In the genomic region with DNA sequence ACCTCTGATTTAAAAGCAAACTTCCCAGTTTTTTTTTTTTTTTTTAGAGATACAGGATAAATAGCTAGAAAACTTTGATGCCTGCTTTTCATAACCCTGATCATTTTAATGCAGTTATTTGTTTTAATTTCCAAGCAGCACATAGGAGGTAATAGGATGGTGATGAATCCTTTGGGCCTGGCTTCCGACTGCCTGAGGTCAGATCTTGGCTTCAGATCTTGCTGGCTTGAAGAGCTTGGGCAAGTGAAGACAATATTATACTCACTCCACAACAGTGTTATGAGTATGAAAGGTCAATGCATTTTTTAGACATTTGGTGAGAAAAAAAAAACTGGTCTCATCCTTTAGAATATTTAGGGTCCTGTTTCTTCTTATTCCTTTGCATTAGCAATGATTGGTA, we compare ENCODE assay signal across 25 cellular contexts.
DNase-seq lines count a peak whose midpoint lies in the region; ATAC-seq, FAIRE-seq and TF ChIP-seq lines count a peak whose summit lies in the region.
"Had no signal": no experiment of that assay in that cellular context is flagged by ENCODE, and none has a peak within 500 bp of the region (broad histone marks: within the 10 kb centered on the region; RNA-seq: fewer than 3 reads in every experiment).

No MANE protein-coding gene starts in this region.

- no peak overlapping the region for H4K8ac ChIP-seq in H1 (ENCODE audit: extremely low read depth, insufficient read depth, low read length)

- H3K9me2 ChIP-seq in GM23248 (ENCODE audit: insufficient read depth) = no peaks in the 10 kb centered on the region

- H3K9ac ChIP-seq in GM23248 (no peak overlapping the region), H1 (replicated peaks in 1 of 4; ENCODE audit: extremely low read depth in 1 of 4, low read depth in 3 of 4, low read length in 3 of 4) (no peak overlapping the region)
- H3K9ac ChIP-seq: BLaER1 treated with 17β-estradiol and CSF1 and Interleukin-3, amounts not matched to agents 10 nM and 100 nM had no signal

- no peaks in the 10 kb centered on the region for H3K9me3 Mint-ChIP-seq in activated T-helper 1 cell treated with anti-CD3 and anti-CD28 coated beads, Interleukin-12 subunit alpha, Interleukin-12 subunit beta, Interleukin-2, Interleukin-4 antibody, amounts not matched to agents 30 ng/mL and 10 ng/mL and 1 ng/mL, durations not matched to agents 14 hours and 24 hours and 36 hours
- H3K9me3 Mint-ChIP-seq: CD4-positive, CD25-positive, alpha-beta regulatory T cell; CD8-positive, alpha-beta memory T cell had no signal

- no peak overlapping the region for H3K4ac ChIP-seq in H1 (replicated peaks; ENCODE audit: insufficient read length, low read depth, low read length)

- H2BK12ac ChIP-seq in H1 (ENCODE audit: low read depth, low read length) = no peak overlapping the region

- H3K27me3 ChIP-seq in GM23248 (replicated peaks; ENCODE audit: insufficient read depth) = 0 out of 2 replicates have a peak, but pooled peaks cover 7% of the 10 kb centered on the region
- no peaks in the 10 kb centered on the region for H3K27me3 ChIP-seq in H1 (replicated peaks in 1 of 4; ENCODE audit: control insufficient read depth in 3 of 4, extremely low read depth in 1 of 4, insufficient read depth in 3 of 4, low read length in 3 of 4)
- H3K27me3 ChIP-seq: BLaER1 treated with 17β-estradiol and CSF1 and Interleukin-3, amounts not matched to agents 10 nM and 100 nM had no signal

- no peak overlapping the region for H3K4me3 ChIP-seq in GM23248
- H3K4me3 ChIP-seq in H1 (ENCODE audit: extremely low read depth in 1 of 4, insufficient read depth in 2 of 4, low read depth in 3 of 4, low read length in 4 of 4) = no peak overlapping the region
- H3K4me3 ChIP-seq: A549; BLaER1 treated with 17β-estradiol and CSF1 and Interleukin-3, amounts not matched to agents 10 nM and 100 nM had no signal

- H4K20me1 ChIP-seq in GM23248 (ENCODE audit: insufficient read depth) (no peaks in the 10 kb centered on the region), H1 (replicated peaks in 1 of 2; ENCODE audit: control insufficient read depth in 1 of 2, insufficient read depth in 2 of 2, low read length in 2 of 2) (no peaks in the 10 kb centered on the region)
- H4K20me1 ChIP-seq: BLaER1 treated with 17β-estradiol and CSF1 and Interleukin-3, amounts not matched to agents 10 nM and 100 nM had no signal

- H3K27ac Mint-ChIP-seq in activated T-helper 1 cell treated with anti-CD3 and anti-CD28 coated beads, Interleukin-12 subunit alpha, Interleukin-12 subunit beta, Interleukin-2, Interleukin-4 antibody, amounts not matched to agents 30 ng/mL and 10 ng/mL and 1 ng/mL, durations not matched to agents 14 hours and 24 hours and 36 hours = no peak overlapping the region
- H3K27ac Mint-ChIP-seq: B cell; CD14-positive monocyte; CD4-positive, CD25-positive, alpha-beta regulatory T cell had no signal

- DNase-seq in GM23248 = peak; percentile 25
- no peak for DNase-seq in H1 (ENCODE audit: low read depth in 1 of 2, low spot score in 2 of 2)
- peak; percentile 17 for DNase-seq in fibroblast of gingiva (ENCODE audit: low read depth)
- DNase-seq in GM10266 (ENCODE audit: extremely low spot score) = no peak
- DNase-seq in activated T-helper 1 cell treated with anti-CD3 and anti-CD28 coated beads, Interleukin-12 subunit alpha, Interleukin-12 subunit beta, Interleukin-2, Interleukin-4 antibody, amounts not matched to agents 30 ng/mL and 10 ng/mL and 1 ng/mL, durations not matched to agents 14 hours and 24 hours and 36 hours (ENCODE audit: low spot score) = no peak
- DNase-seq: AML-193; CD4-positive, alpha-beta memory T cell; CD4-positive, CD25-positive, alpha-beta regulatory T cell; CD8-positive, alpha-beta memory T cell; COR-L47; DMS 273 treated with DMSO at 0.1 percent for 48 hours; DMS153; DMS53; DMS79; DND-41; EL; GDM1 had no signal

- no peak overlapping the region for H3K23ac ChIP-seq in H1 (ENCODE audit: insufficient read length)

- peaks cover 22% of the 10 kb centered on the region for H3K27me3 Mint-ChIP-seq in activated T-helper 1 cell treated with anti-CD3 and anti-CD28 coated beads, Interleukin-12 subunit alpha, Interleukin-12 subunit beta, Interleukin-2, Interleukin-4 antibody, amounts not matched to agents 30 ng/mL and 10 ng/mL and 1 ng/mL, durations not matched to agents 14 hours and 24 hours and 36 hours (ENCODE audit: insufficient read depth)

- 17 to 41% methylated on average over 1 of the region's 1 CpG for WGBS in GM23248 (ENCODE audit: low coverage in 1 of 2, low lambda C conversion rate in 2 of 2, missing lambda C conversion rate in 2 of 2), 2 experiments
- 100% methylated on average over 1 of the region's 1 CpG; no CpG with 5 or more reads in 1 of the 2 experiments for WGBS in H1 (ENCODE audit: extremely low coverage in 1 of 2, insufficient coverage in 1 of 2, insufficient read length in 1 of 2, insufficient replicate concordance in 2 of 2, low coverage in 1 of 2, low lambda C conversion rate in 2 of 2, missing lambda C conversion rate in 1 of 2), 2 experiments

- no peak overlapping the region for H3K18ac ChIP-seq in H1 (ENCODE audit: extremely low read depth, low read length)

- H3K14ac ChIP-seq in H1 (ENCODE audit: insufficient read length) = no peak overlapping the region

- TF ChIP-seq CTCF in H1 (IDR thresholded peaks at IDR 0.05; ENCODE audit: control extremely low read depth in 1 of 3, insufficient read depth in 1 of 3, low read depth in 1 of 3, low read length in 3 of 3) (no peak), GM10266 (IDR thresholded peaks at IDR 0.05; ENCODE audit: control insufficient read depth, insufficient read depth, low read depth, missing control alignments) (no peak)

- no peaks in the 10 kb centered on the region for H3K23me2 ChIP-seq in H1 (ENCODE audit: low read depth, low read length)

- no peaks in the 10 kb centered on the region for H3K9me3 ChIP-seq in GM23248 (ENCODE audit: low read depth)
- no peaks in the 10 kb centered on the region for H3K9me3 ChIP-seq in H1 (ENCODE audit: insufficient read depth in 2 of 2, low read depth in 1 of 2, low read length in 1 of 2)
- H3K9me3 ChIP-seq: A549; BLaER1 treated with 17β-estradiol and CSF1 and Interleukin-3, amounts not matched to agents 10 nM and 100 nM had no signal

- TF ChIP-seq EP300 in H1 (IDR thresholded peaks at IDR 0.05; ENCODE audit: borderline replicate concordance in 1 of 2, low read depth in 2 of 2, low read length in 2 of 2) = no peak

- TF ChIP-seq RAD21 in H1 (IDR thresholded peaks at IDR 0.05 in 1 of 2, conservative IDR thresholded peaks at IDR 0.05 in 1 of 2; ENCODE audit: low read depth in 2 of 2, low read length in 2 of 2) = no peak

- no peak for ATAC-seq in HG03521 (IDR thresholded peaks at IDR 0.05; ENCODE audit: unreplicated experiment)
- ATAC-seq: A549 had no signal

- H3K27ac ChIP-seq in GM23248 (no peak overlapping the region), H1 (ENCODE audit: low read depth, low read length) (no peak overlapping the region)
- H3K27ac ChIP-seq: 22Rv1; A549; BLaER1 treated with 17β-estradiol and CSF1 and Interleukin-3, amounts not matched to agents 10 nM and 100 nM had no signal

- no peak overlapping the region for H2BK5ac ChIP-seq in H1 (ENCODE audit: low read depth, low read length)

- no peak for FAIRE-seq in H1 (lab: Jason Lieb, UNC)
- FAIRE-seq: A549, GM12891, GM19239 had no signal

- TF ChIP-seq POLR2A in H1 (IDR thresholded peaks at IDR 0.05; ENCODE audit: control extremely low read depth in 1 of 2, low read depth in 2 of 2, low read length in 2 of 2) = no peak

- H2AK5ac ChIP-seq in H1 (ENCODE audit: low read depth, low read length) = no peak overlapping the region

- no peak overlapping the region for H3K4me2 ChIP-seq in GM23248 (ENCODE audit: unreplicated experiment)
- no peak overlapping the region for H3K4me2 ChIP-seq in H1 (ENCODE audit: insufficient read depth in 1 of 2, low read depth in 2 of 2, low read length in 2 of 2)
- H3K4me2 ChIP-seq: A549; BLaER1 treated with 17β-estradiol and CSF1 and Interleukin-3, amounts not matched to agents 10 nM and 100 nM had no signal

- POLR2A ChIA-PET in H1 (lab: Charles Lee; ENCODE audit: partially characterized antibody) = interaction anchor here (0.7 kb wide), 1 partner anchor 460 kb away, joined by 3 read pairs; no protein-coding TSS in a partner anchor

- no peaks in the 10 kb centered on the region for H3F3A ChIP-seq in GM23248 (ENCODE audit: insufficient read depth)

- no peaks in the 10 kb centered on the region for H3K79me1 ChIP-seq in H1 (ENCODE audit: low read depth, low read length)

- H2AFZ ChIP-seq in GM23248 = no peak overlapping the region
- H2AFZ ChIP-seq in H1 (ENCODE audit: low read length) = no peak overlapping the region

- H3K79me2 ChIP-seq in GM23248 (ENCODE audit: insufficient read depth) (no peaks in the 10 kb centered on the region), H1 (ENCODE audit: control insufficient read depth in 1 of 2, insufficient read depth in 2 of 2, low read length in 2 of 2) (no peaks in the 10 kb centered on the region)

- peaks cover 7% of the 10 kb centered on the region for H3K4me1 Mint-ChIP-seq in activated T-helper 1 cell treated with anti-CD3 and anti-CD28 coated beads, Interleukin-12 subunit alpha, Interleukin-12 subunit beta, Interleukin-2, Interleukin-4 antibody, amounts not matched to agents 30 ng/mL and 10 ng/mL and 1 ng/mL, durations not matched to agents 14 hours and 24 hours and 36 hours (ENCODE audit: low read depth)
- H3K4me1 Mint-ChIP-seq: B cell; CD14-positive monocyte; CD4-positive, alpha-beta memory T cell; CD4-positive, CD25-positive, alpha-beta regulatory T cell; CD8-positive, alpha-beta memory T cell had no signal

- in situ Hi-C loops in GM23248 (cut with MboI) = no loop called here

- H3K36me3 ChIP-seq in GM23248 (ENCODE audit: low read depth) = no peaks in the 10 kb centered on the region
- no peaks in the 10 kb centered on the region for H3K36me3 ChIP-seq in H1 (ENCODE audit: control insufficient read depth in 2 of 4, insufficient read depth in 4 of 4, low read length in 3 of 4)
- H3K36me3 ChIP-seq: BLaER1 treated with 17β-estradiol and CSF1 and Interleukin-3, amounts not matched to agents 10 nM and 100 nM had no signal

- intact Hi-C loops in activated T-helper 1 cell treated with anti-CD3 and anti-CD28 coated beads, Interleukin-12 subunit alpha, Interleukin-12 subunit beta, Interleukin-2, Interleukin-4 antibody, amounts not matched to agents 30 ng/mL and 10 ng/mL and 1 ng/mL, durations not matched to agents 14 hours and 24 hours and 36 hours (cut with micrococcal nuclease) = no loop called here

- no peak overlapping the region for H4K5ac ChIP-seq in H1 (ENCODE audit: insufficient read length, low read depth, low read length)

- no peak overlapping the region for H2BK120ac ChIP-seq in H1 (replicated peaks; ENCODE audit: low read depth, low read length)

- no peak overlapping the region for H2BK20ac ChIP-seq in H1 (ENCODE audit: low read length)

- H4K91ac ChIP-seq in H1 (replicated peaks; ENCODE audit: insufficient read length, low read length) = peak overlapping the region; percentile 31

- H3K4me3 Mint-ChIP-seq in activated T-helper 1 cell treated with anti-CD3 and anti-CD28 coated beads, Interleukin-12 subunit alpha, Interleukin-12 subunit beta, Interleukin-2, Interleukin-4 antibody, amounts not matched to agents 30 ng/mL and 10 ng/mL and 1 ng/mL, durations not matched to agents 14 hours and 24 hours and 36 hours = no peak overlapping the region
- H3K4me3 Mint-ChIP-seq: B cell; CD14-positive monocyte; CD4-positive, alpha-beta memory T cell; CD4-positive, CD25-positive, alpha-beta regulatory T cell; CD8-positive, alpha-beta memory T cell had no signal

- H3K4me1 ChIP-seq in GM23248 (ENCODE audit: insufficient read depth) (no peaks in the 10 kb centered on the region), H1 (replicated peaks in 1 of 4; ENCODE audit: control insufficient read depth in 3 of 4, insufficient read depth in 4 of 4, low read length in 3 of 4) (no peaks in the 10 kb centered on the region; a peak in 1 of 7 replicates)
- H3K4me1 ChIP-seq: A549 had no signal

- no peak overlapping the region for H2BK15ac ChIP-seq in H1 (ENCODE audit: low read length)

- CTCF ChIA-PET in H1 (lab: Charles Lee; ENCODE audit: partially characterized antibody) = interaction anchor here (0.7 to 2.1 kb wide), 5 partner anchors 9 to 469 kb away, joined by 3 to 9 read pairs (median 3); no protein-coding TSS in a partner anchor

- H3K56ac ChIP-seq in H1 (replicated peaks; ENCODE audit: insufficient read length, low read depth, low read length) = no peak overlapping the region

- no peaks in the 10 kb centered on the region for H3K36me3 Mint-ChIP-seq in activated T-helper 1 cell treated with anti-CD3 and anti-CD28 coated beads, Interleukin-12 subunit alpha, Interleukin-12 subunit beta, Interleukin-2, Interleukin-4 antibody, amounts not matched to agents 30 ng/mL and 10 ng/mL and 1 ng/mL, durations not matched to agents 14 hours and 24 hours and 36 hours (ENCODE audit: low read depth)
- H3K36me3 Mint-ChIP-seq: CD14-positive monocyte; CD4-positive, alpha-beta memory T cell; CD4-positive, CD25-positive, alpha-beta regulatory T cell; CD8-positive, alpha-beta memory T cell had no signal

Comparison
In these comparisons a context has a peak if more than half of its experiments do, and no peak if none do; other contexts are left out.
1. DNase-seq: peak in GM23248 (single experiment) and fibroblast of gingiva (single experiment); none in H1 (0 of 2), GM10266 (single experiment) and activated T-helper 1 cell treated with anti-CD3 and anti-CD28 coated beads, Interleukin-12 subunit alpha, Interleukin-12 subunit beta, Interleukin-2, Interleukin-4 antibody, amounts not matched to agents 30 ng/mL and 10 ng/mL and 1 ng/mL, durations not matched to agents 14 hours and 24 hours and 36 hours (single experiment).